Comparison of ENCODE assay signal across 1 cellular context in the genomic region with DNA sequence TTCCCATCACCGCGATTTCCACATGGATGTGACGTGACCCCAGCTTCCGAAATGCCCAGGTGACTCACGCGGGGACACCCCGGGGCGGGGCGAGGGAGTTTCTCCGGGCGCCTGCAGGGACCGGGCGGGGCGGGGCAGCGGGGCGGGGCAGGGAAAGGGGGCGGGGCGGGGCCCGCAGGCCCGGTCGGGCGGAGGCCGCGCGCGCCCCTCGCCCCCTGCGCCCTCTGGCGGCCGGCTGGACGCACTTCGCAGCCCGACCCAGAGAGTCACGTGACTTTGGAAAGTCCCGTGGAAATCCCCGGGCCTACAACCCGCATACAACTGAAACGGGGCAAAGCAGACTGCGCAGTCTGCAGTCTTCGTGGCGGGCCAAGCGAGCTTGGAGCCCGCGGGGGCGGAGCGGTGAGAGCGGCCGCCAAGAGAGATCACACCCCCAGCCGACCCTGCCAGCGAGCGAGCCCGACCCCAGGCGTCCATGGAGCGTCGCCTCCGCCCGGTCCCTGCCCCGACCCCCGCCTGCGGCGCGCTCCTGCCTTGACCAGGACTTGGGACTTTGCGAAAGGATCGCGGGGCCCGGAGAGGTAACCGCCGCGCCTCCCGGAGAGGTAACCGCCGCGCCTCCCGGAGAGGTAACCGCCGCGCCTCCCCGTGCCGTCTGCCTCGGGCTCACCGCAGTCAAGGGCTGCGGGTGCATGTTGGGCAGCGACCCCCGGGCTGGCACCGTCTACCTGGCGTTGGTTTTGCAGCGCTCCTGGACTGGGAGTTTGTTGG.
TF ChIP-seq lines count a peak whose summit lies in the region.

A gene (plus strand): TSS at position 346 of the 771 bp plus-strand sequence. CDS start 3,969 bp downstream, outside the sequence.

TF ChIP-seq in HepG2, 621 proteins besides CTCF, POLR2A, EP300 and RAD21 (continued from another document and continues in another):
- TF ChIP-seq RFX3 (CRISPR knock-in tag; IDR thresholded peaks at IDR 0.05) = no peak
- peak; percentile 88 for TF ChIP-seq PRMT3 (CRISPR knock-in tag; IDR thresholded peaks at IDR 0.05; ENCODE audit: borderline replicate concordance, low read depth)
- peak; percentile 88 for TF ChIP-seq SP4 (CRISPR knock-in tag; IDR thresholded peaks at IDR 0.05)
- TF ChIP-seq ZMYM2 (CRISPR knock-in tag; IDR thresholded peaks at IDR 0.05) = peak; percentile 32; the same call in 1 of the 2 replicates
- TF ChIP-seq POLR2G (IDR thresholded peaks at IDR 0.05; ENCODE audit: low read depth, low read length) = peak; percentile 92
- TF ChIP-seq ZNF121 (CRISPR knock-in tag; IDR thresholded peaks at IDR 0.05) = peak; percentile 100
- TF ChIP-seq HHEX (CRISPR knock-in tag; IDR thresholded peaks at IDR 0.05) = no peak
- TF ChIP-seq, protein P1, sequence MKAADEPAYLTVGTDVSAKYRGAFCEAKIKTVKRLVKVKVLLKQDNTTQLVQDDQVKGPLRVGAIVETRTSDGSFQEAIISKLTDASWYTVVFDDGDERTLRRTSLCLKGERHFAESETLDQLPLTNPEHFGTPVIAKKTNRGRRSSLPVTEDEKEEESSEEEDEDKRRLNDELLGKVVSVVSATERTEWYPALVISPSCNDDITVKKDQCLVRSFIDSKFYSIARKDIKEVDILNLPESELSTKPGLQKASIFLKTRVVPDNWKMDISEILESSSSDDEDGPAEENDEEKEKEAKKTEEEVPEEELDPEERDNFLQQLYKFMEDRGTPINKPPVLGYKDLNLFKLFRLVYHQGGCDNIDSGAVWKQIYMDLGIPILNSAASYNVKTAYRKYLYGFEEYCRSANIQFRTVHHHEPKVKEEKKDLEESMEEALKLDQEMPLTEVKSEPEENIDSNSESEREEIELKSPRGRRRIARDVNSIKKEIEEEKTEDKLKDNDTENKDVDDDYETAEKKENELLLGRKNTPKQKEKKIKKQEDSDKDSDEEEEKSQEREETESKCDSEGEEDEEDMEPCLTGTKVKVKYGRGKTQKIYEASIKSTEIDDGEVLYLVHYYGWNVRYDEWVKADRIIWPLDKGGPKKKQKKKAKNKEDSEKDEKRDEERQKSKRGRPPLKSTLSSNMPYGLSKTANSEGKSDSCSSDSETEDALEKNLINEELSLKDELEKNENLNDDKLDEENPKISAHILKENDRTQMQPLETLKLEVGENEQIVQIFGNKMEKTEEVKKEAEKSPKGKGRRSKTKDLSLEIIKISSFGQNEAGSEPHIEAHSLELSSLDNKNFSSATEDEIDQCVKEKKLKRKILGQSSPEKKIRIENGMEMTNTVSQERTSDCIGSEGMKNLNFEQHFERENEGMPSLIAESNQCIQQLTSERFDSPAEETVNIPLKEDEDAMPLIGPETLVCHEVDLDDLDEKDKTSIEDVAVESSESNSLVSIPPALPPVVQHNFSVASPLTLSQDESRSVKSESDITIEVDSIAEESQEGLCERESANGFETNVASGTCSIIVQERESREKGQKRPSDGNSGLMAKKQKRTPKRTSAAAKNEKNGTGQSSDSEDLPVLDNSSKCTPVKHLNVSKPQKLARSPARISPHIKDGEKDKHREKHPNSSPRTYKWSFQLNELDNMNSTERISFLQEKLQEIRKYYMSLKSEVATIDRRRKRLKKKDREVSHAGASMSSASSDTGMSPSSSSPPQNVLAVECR (CRISPR knock-in tag; IDR thresholded peaks at IDR 0.05; ENCODE audit: borderline replicate concordance) = peak; percentile 82; the same call in 1 of the 2 replicates
- TF ChIP-seq ZFY (CRISPR knock-in tag; IDR thresholded peaks at IDR 0.05) = peak; percentile 97
- TF ChIP-seq THYN1 (CRISPR knock-in tag; IDR thresholded peaks at IDR 0.05; ENCODE audit: borderline replicate concordance, low read depth) = no peak
- TF ChIP-seq GATAD1 (CRISPR knock-in tag; IDR thresholded peaks at IDR 0.05) = peak; percentile 73; the same call in 1 of the 2 replicates
- peak; percentile 71; the same call in 1 of the 2 replicates for TF ChIP-seq ZNF768 (CRISPR knock-in tag; IDR thresholded peaks at IDR 0.05)
- no peak for TF ChIP-seq PAWR (CRISPR knock-in tag; IDR thresholded peaks at IDR 0.05; ENCODE audit: borderline replicate concordance)
- TF ChIP-seq, protein P2, sequence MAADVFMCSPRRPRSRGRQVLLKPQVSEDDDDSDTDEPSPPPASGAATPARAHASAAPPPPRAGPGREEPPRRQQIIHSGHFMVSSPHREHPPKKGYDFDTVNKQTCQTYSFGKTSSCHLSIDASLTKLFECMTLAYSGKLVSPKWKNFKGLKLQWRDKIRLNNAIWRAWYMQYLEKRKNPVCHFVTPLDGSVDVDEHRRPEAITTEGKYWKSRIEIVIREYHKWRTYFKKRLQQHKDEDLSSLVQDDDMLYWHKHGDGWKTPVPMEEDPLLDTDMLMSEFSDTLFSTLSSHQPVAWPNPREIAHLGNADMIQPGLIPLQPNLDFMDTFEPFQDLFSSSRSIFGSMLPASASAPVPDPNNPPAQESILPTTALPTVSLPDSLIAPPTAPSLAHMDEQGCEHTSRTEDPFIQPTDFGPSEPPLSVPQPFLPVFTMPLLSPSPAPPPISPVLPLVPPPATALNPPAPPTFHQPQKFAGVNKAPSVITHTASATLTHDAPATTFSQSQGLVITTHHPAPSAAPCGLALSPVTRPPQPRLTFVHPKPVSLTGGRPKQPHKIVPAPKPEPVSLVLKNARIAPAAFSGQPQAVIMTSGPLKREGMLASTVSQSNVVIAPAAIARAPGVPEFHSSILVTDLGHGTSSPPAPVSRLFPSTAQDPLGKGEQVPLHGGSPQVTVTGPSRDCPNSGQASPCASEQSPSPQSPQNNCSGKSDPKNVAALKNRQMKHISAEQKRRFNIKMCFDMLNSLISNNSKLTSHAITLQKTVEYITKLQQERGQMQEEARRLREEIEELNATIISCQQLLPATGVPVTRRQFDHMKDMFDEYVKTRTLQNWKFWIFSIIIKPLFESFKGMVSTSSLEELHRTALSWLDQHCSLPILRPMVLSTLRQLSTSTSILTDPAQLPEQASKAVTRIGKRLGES (CRISPR knock-in tag; IDR thresholded peaks at IDR 0.05; ENCODE audit: borderline replicate concordance) = no peak
- TF ChIP-seq, protein P3, sequence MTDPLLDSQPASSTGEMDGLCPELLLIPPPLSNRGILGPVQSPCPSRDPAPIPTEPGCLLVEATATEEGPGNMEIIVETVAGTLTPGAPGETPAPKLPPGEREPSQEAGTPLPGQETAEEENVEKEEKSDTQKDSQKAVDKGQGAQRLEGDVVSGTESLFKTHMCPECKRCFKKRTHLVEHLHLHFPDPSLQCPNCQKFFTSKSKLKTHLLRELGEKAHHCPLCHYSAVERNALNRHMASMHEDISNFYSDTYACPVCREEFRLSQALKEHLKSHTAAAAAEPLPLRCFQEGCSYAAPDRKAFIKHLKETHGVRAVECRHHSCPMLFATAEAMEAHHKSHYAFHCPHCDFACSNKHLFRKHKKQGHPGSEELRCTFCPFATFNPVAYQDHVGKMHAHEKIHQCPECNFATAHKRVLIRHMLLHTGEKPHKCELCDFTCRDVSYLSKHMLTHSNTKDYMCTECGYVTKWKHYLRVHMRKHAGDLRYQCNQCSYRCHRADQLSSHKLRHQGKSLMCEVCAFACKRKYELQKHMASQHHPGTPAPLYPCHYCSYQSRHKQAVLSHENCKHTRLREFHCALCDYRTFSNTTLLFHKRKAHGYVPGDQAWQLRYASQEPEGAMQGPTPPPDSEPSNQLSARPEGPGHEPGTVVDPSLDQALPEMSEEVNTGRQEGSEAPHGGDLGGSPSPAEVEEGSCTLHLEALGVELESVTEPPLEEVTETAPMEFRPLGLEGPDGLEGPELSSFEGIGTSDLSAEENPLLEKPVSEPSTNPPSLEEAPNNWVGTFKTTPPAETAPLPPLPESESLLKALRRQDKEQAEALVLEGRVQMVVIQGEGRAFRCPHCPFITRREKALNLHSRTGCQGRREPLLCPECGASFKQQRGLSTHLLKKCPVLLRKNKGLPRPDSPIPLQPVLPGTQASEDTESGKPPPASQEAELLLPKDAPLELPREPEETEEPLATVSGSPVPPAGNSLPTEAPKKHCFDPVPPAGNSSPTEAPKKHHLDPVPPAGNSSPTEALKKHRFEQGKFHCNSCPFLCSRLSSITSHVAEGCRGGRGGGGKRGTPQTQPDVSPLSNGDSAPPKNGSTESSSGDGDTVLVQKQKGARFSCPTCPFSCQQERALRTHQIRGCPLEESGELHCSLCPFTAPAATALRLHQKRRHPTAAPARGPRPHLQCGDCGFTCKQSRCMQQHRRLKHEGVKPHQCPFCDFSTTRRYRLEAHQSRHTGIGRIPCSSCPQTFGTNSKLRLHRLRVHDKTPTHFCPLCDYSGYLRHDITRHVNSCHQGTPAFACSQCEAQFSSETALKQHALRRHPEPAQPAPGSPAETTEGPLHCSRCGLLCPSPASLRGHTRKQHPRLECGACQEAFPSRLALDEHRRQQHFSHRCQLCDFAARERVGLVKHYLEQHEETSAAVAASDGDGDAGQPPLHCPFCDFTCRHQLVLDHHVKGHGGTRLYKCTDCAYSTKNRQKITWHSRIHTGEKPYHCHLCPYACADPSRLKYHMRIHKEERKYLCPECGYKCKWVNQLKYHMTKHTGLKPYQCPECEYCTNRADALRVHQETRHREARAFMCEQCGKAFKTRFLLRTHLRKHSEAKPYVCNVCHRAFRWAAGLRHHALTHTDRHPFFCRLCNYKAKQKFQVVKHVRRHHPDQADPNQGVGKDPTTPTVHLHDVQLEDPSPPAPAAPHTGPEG (CRISPR knock-in tag; IDR thresholded peaks at IDR 0.05) = no peak; the same call in 1 of the 2 replicates
- TF ChIP-seq ZFX (CRISPR knock-in tag; IDR thresholded peaks at IDR 0.05; ENCODE audit: low read depth) = peak; percentile 97
- TF ChIP-seq, protein P4, sequence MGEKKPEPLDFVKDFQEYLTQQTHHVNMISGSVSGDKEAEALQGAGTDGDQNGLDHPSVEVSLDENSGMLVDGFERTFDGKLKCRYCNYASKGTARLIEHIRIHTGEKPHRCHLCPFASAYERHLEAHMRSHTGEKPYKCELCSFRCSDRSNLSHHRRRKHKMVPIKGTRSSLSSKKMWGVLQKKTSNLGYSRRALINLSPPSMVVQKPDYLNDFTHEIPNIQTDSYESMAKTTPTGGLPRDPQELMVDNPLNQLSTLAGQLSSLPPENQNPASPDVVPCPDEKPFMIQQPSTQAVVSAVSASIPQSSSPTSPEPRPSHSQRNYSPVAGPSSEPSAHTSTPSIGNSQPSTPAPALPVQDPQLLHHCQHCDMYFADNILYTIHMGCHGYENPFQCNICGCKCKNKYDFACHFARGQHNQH (CRISPR knock-in tag; IDR thresholded peaks at IDR 0.05) = peak; percentile 92
- TF ChIP-seq HOXA5 (CRISPR knock-in tag; IDR thresholded peaks at IDR 0.05) = peak; percentile 91; the same call in 1 of the 2 replicates
- TF ChIP-seq ZBTB3 (CRISPR knock-in tag; IDR thresholded peaks at IDR 0.05; ENCODE audit: borderline replicate concordance, low read depth) = peak; percentile 27; the same call in 1 of the 2 replicates
- TF ChIP-seq ZFP90 (CRISPR knock-in tag; IDR thresholded peaks at IDR 0.05; ENCODE audit: borderline replicate concordance) = peak; percentile 41
- TF ChIP-seq ZNF335 (CRISPR knock-in tag; IDR thresholded peaks at IDR 0.05) = 0 out of 2 replicates have a peak, but pooled peaks have one; percentile 23
- TF ChIP-seq GTF2F1 (IDR thresholded peaks at IDR 0.05; ENCODE audit: low read length) = peak; percentile 98
- TF ChIP-seq, protein P5, sequence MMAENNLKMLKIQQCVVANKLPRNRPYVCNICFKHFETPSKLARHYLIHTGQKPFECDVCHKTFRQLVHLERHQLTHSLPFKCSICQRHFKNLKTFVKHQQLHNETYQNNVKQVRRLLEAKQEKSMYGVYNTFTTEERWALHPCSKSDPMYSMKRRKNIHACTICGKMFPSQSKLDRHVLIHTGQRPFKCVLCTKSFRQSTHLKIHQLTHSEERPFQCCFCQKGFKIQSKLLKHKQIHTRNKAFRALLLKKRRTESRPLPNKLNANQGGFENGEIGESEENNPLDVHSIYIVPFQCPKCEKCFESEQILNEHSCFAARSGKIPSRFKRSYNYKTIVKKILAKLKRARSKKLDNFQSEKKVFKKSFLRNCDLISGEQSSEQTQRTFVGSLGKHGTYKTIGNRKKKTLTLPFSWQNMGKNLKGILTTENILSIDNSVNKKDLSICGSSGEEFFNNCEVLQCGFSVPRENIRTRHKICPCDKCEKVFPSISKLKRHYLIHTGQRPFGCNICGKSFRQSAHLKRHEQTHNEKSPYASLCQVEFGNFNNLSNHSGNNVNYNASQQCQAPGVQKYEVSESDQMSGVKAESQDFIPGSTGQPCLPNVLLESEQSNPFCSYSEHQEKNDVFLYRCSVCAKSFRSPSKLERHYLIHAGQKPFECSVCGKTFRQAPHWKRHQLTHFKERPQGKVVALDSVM (CRISPR knock-in tag; IDR thresholded peaks at IDR 0.05) = peak; percentile 36; the same call in 1 of the 2 replicates
- TF ChIP-seq ZNF337 (CRISPR knock-in tag; IDR thresholded peaks at IDR 0.05; ENCODE audit: borderline replicate concordance, low read depth) = peak; percentile 17; the same call in 1 of the 2 replicates
- TF ChIP-seq, protein P6, sequence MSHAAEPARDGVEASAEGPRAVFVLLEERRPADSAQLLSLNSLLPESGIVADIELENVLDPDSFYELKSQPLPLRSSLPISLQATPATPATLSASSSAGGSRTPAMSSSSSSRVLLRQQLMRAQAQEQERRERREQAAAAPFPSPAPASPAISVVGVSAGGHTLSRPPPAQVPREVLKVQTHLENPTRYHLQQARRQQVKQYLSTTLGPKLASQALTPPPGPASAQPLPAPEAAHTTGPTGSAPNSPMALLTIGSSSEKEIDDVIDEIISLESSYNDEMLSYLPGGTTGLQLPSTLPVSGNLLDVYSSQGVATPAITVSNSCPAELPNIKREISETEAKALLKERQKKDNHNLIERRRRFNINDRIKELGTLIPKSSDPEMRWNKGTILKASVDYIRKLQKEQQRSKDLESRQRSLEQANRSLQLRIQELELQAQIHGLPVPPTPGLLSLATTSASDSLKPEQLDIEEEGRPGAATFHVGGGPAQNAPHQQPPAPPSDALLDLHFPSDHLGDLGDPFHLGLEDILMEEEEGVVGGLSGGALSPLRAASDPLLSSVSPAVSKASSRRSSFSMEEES (CRISPR knock-in tag; IDR thresholded peaks at IDR 0.05) = peak; percentile 90
- TF ChIP-seq, protein P7, sequence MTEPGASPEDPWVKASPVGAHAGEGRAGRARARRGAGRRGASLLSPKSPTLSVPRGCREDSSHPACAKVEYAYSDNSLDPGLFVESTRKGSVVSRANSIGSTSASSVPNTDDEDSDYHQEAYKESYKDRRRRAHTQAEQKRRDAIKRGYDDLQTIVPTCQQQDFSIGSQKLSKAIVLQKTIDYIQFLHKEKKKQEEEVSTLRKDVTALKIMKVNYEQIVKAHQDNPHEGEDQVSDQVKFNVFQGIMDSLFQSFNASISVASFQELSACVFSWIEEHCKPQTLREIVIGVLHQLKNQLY (CRISPR knock-in tag; IDR thresholded peaks at IDR 0.05) = 0 out of 2 replicates have a peak, but pooled peaks have one; percentile 59
- TF ChIP-seq, protein P8, sequence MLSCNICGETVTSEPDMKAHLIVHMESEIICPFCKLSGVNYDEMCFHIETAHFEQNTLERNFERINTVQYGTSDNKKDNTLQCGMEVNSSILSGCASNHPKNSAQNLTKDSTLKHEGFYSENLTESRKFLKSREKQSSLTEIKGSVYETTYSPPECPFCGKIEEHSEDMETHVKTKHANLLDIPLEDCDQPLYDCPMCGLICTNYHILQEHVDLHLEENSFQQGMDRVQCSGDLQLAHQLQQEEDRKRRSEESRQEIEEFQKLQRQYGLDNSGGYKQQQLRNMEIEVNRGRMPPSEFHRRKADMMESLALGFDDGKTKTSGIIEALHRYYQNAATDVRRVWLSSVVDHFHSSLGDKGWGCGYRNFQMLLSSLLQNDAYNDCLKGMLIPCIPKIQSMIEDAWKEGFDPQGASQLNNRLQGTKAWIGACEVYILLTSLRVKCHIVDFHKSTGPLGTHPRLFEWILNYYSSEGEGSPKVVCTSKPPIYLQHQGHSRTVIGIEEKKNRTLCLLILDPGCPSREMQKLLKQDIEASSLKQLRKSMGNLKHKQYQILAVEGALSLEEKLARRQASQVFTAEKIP (CRISPR knock-in tag; IDR thresholded peaks at IDR 0.05; ENCODE audit: borderline replicate concordance) = no peak
- TF ChIP-seq, protein P9, sequence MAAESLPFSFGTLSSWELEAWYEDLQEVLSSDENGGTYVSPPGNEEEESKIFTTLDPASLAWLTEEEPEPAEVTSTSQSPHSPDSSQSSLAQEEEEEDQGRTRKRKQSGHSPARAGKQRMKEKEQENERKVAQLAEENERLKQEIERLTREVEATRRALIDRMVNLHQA (CRISPR knock-in tag; IDR thresholded peaks at IDR 0.05) = 0 out of 2 replicates have a peak, but pooled peaks have one; percentile 31
